ENCODE assay signal across 9 cellular contexts in genomic region chr6:32255212-32256153, GRCh38. TPM values are rescaled to one million over a fixed set of nuclear protein-coding genes. Genes with fewer than 3 reads are reported as not detected.
DNase-seq lines count a peak whose midpoint lies in the region; ATAC-seq and TF ChIP-seq lines count a peak whose summit lies in the region.
"Had no signal": no experiment of that assay in that cellular context is flagged by ENCODE, and none has a peak within 500 bp of the region (broad histone marks: within the 10 kb centered on the region; RNA-seq: fewer than 3 reads in every experiment).

No MANE protein-coding gene starts in this region.

- DNase-seq in Caki2 (ENCODE audit: low read depth) (peak; percentile 77), SW480 (ENCODE audit: low spot score) (peak; percentile 69), amygdala (lab: John Stamatoyannopoulos, UW) (peak in 45 of 56 donors; percentile 9 to 73 (median 37)), right atrium auricular region (ENCODE audit: low spot score) (peak; percentile 82), pulmonary artery endothelial cell (ENCODE audit: low read depth, low spot score) (peak; percentile 87), upper lobe of right lung (peak; percentile 83), WERI-Rb-1 (no peak)

- H3K4me3 ChIP-seq in right atrium auricular region, result peak overlapping the region; percentile 18 to 43
- H3K4me3 ChIP-seq in upper lobe of right lung, result peak overlapping the region; percentile 41
- no peak overlapping the region for H3K4me3 ChIP-seq in WERI-Rb-1 (ENCODE audit: low read depth, low read length)
- H3K4me3 ChIP-seq: SK-N-MC had no signal

- no peaks in the 10 kb centered on the region for H3K27me3 ChIP-seq in right atrium auricular region
- no peaks in the 10 kb centered on the region for H3K27me3 ChIP-seq in upper lobe of right lung
- peaks cover 46% of the 10 kb centered on the region for H3K27me3 ChIP-seq in WERI-Rb-1 (ENCODE audit: insufficient read depth, low read depth, severe bottlenecking)

- intact Hi-C loops in upper lobe of right lung (cut with DNase I), result no loop called here

- ATAC-seq in HG02678 (IDR thresholded peaks at IDR 0.05; ENCODE audit: unreplicated experiment) (peak; percentile 81), upper lobe of right lung (peak; percentile 99)

- H3K36me3 ChIP-seq in right atrium auricular region, result no peaks in the 10 kb centered on the region
- no peaks in the 10 kb centered on the region for H3K36me3 ChIP-seq in upper lobe of right lung
- no peaks in the 10 kb centered on the region for H3K36me3 ChIP-seq in WERI-Rb-1

- H3K4me1 ChIP-seq in right atrium auricular region, result peaks cover 0 to 12% of the 10 kb centered on the region in 2 donors
- peaks cover 10% of the 10 kb centered on the region for H3K4me1 ChIP-seq in upper lobe of right lung

- H3K9me3 ChIP-seq in right atrium auricular region, result peaks cover 0 to 10% of the 10 kb centered on the region in 2 donors
- H3K9me3 ChIP-seq in upper lobe of right lung, result no peaks in the 10 kb centered on the region
- peaks cover 17% of the 10 kb centered on the region for H3K9me3 ChIP-seq in WERI-Rb-1 (ENCODE audit: severe bottlenecking)

- H3K27ac ChIP-seq in right atrium auricular region (peak overlapping the region; percentile 49 to 78), upper lobe of right lung (peak overlapping the region; percentile 88), WERI-Rb-1 (no peak overlapping the region)
- H3K27ac ChIP-seq: SK-N-MC had no signal

- in situ Hi-C loops in Caki2 (cut with HindIII; ENCODE audit: low pct_unique_long_range_greater_than_20kb, low sequenced_read_pairs), result no loop called here

- TF ChIP-seq CTCF in right atrium auricular region (IDR thresholded peaks at IDR 0.05) (peak; percentile 49 to 69), upper lobe of right lung (IDR thresholded peaks at IDR 0.05) (peak; percentile 74), WERI-Rb-1 (IDR thresholded peaks at IDR 0.05; ENCODE audit: low read depth, low read length) (no peak)

RNA-seq across cellular contexts. Expression of gene NOTCH4, which starts 31.6 kb away (rescaled TPM):
- 0.26 and 0.71 TPM in 2 replicates for total RNA-seq in Caki2 (2014; rRNA removed; shearing (Covaris generic); ENCODE audit: low replicate concordance)
- 10 to 100 TPM; 16.2 to 22.5 TPM for total RNA-seq in right atrium auricular region
- 20.1 and 25.0 TPM in 2 replicates for total RNA-seq in pulmonary artery endothelial cell
- total RNA-seq in upper lobe of right lung, result 78.7 TPM

Comparison
In these comparisons a context has a peak if more than half of its experiments do, and no peak if none do; other contexts are left out.
1. RNA of gene NOTCH4, which starts 31.6 kb away (total RNA-seq): 78.7 TPM in upper lobe of right lung (single experiment), 20.1 to 25.0 TPM in pulmonary artery endothelial cell and 16.2 to 22.5 TPM in right atrium auricular region; 0.26 to 0.71 TPM in Caki2; every median in the first group is over 10 times any median in the second.